1 cellular context compared by ENCODE assay signal in genomic region chr13:20901668-20902437, GRCh38.
TF ChIP-seq lines count a peak whose summit lies in the region.

No MANE protein-coding gene starts in this region.

TF ChIP-seq in HepG2, 621 proteins besides CTCF, POLR2A, EP300 and RAD21 (continued from another document and continues in another):
- TF ChIP-seq, protein P1, sequence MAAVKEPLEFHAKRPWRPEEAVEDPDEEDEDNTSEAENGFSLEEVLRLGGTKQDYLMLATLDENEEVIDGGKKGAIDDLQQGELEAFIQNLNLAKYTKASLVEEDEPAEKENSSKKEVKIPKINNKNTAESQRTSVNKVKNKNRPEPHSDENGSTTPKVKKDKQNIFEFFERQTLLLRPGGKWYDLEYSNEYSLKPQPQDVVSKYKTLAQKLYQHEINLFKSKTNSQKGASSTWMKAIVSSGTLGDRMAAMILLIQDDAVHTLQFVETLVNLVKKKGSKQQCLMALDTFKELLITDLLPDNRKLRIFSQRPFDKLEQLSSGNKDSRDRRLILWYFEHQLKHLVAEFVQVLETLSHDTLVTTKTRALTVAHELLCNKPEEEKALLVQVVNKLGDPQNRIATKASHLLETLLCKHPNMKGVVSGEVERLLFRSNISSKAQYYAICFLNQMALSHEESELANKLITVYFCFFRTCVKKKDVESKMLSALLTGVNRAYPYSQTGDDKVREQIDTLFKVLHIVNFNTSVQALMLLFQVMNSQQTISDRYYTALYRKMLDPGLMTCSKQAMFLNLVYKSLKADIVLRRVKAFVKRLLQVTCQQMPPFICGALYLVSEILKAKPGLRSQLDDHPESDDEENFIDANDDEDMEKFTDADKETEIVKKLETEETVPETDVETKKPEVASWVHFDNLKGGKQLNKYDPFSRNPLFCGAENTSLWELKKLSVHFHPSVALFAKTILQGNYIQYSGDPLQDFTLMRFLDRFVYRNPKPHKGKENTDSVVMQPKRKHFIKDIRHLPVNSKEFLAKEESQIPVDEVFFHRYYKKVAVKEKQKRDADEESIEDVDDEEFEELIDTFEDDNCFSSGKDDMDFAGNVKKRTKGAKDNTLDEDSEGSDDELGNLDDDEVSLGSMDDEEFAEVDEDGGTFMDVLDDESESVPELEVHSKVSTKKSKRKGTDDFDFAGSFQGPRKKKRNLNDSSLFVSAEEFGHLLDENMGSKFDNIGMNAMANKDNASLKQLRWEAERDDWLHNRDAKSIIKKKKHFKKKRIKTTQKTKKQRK (IDR thresholded peaks at IDR 0.05; ENCODE audit: low read length), result no peak
- TF ChIP-seq, protein P2, sequence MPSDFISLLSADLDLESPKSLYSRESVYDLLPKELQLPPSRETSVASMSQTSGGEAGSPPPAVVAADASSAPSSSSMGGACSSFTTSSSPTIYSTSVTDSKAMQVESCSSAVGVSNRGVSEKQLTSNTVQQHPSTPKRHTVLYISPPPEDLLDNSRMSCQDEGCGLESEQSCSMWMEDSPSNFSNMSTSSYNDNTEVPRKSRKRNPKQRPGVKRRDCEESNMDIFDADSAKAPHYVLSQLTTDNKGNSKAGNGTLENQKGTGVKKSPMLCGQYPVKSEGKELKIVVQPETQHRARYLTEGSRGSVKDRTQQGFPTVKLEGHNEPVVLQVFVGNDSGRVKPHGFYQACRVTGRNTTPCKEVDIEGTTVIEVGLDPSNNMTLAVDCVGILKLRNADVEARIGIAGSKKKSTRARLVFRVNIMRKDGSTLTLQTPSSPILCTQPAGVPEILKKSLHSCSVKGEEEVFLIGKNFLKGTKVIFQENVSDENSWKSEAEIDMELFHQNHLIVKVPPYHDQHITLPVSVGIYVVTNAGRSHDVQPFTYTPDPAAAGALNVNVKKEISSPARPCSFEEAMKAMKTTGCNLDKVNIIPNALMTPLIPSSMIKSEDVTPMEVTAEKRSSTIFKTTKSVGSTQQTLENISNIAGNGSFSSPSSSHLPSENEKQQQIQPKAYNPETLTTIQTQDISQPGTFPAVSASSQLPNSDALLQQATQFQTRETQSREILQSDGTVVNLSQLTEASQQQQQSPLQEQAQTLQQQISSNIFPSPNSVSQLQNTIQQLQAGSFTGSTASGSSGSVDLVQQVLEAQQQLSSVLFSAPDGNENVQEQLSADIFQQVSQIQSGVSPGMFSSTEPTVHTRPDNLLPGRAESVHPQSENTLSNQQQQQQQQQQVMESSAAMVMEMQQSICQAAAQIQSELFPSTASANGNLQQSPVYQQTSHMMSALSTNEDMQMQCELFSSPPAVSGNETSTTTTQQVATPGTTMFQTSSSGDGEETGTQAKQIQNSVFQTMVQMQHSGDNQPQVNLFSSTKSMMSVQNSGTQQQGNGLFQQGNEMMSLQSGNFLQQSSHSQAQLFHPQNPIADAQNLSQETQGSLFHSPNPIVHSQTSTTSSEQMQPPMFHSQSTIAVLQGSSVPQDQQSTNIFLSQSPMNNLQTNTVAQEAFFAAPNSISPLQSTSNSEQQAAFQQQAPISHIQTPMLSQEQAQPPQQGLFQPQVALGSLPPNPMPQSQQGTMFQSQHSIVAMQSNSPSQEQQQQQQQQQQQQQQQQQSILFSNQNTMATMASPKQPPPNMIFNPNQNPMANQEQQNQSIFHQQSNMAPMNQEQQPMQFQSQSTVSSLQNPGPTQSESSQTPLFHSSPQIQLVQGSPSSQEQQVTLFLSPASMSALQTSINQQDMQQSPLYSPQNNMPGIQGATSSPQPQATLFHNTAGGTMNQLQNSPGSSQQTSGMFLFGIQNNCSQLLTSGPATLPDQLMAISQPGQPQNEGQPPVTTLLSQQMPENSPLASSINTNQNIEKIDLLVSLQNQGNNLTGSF (CRISPR knock-in tag; IDR thresholded peaks at IDR 0.05), result peak; percentile 63; the same call in 1 of the 2 replicates
- TF ChIP-seq KLF12 (CRISPR knock-in tag; IDR thresholded peaks at IDR 0.05; ENCODE audit: borderline replicate concordance) (0 out of 2 replicates have a peak, but pooled peaks have one; percentile 36), MAFF (IDR thresholded peaks at IDR 0.05; ENCODE audit: low read depth, low read length) (peak; percentile 61), ZBTB20 (CRISPR knock-in tag; IDR thresholded peaks at IDR 0.05; ENCODE audit: borderline replicate concordance, low read depth) (no peak), ZNF724P (CRISPR knock-in tag; IDR thresholded peaks at IDR 0.05; ENCODE audit: borderline replicate concordance) (0 out of 2 replicates have a peak, but pooled peaks have one; percentile 4), DBP (CRISPR knock-in tag; IDR thresholded peaks at IDR 0.05; ENCODE audit: not compliant biosample characterization) (peak; percentile 54), ARID4A (CRISPR knock-in tag; IDR thresholded peaks at IDR 0.05; ENCODE audit: borderline replicate concordance) (peak; percentile 88; the same call in 1 of the 2 replicates), SIN3A (IDR thresholded peaks at IDR 0.05; ENCODE audit: borderline replicate concordance, low read depth, low read length) (peak; percentile 84), DNMT1 (CRISPR knock-in tag; IDR thresholded peaks at IDR 0.05) (no peak), RBM39 (IDR thresholded peaks at IDR 0.05; ENCODE audit: low read depth, low read length, poor library complexity, severe bottlenecking) (no peak), SUZ12 (IDR thresholded peaks at IDR 0.05; ENCODE audit: low read depth, low read length) (no peak), MBNL3 (CRISPR knock-in tag; conservative IDR thresholded peaks at IDR 0.05) (no peak), IKZF1 (IDR thresholded peaks at IDR 0.05) (no peak), ZNF446 (CRISPR knock-in tag; IDR thresholded peaks at IDR 0.05) (no peak), NBN (conservative IDR thresholded peaks at IDR 0.05) (no peak), SRF (IDR thresholded peaks at IDR 0.05; ENCODE audit: low read depth, low read length) (no peak), MED13 (CRISPR knock-in tag; IDR thresholded peaks at IDR 0.05) (no peak), ZNF367 (CRISPR knock-in tag; IDR thresholded peaks at IDR 0.05; ENCODE audit: borderline replicate concordance) (no peak), JDP2 (CRISPR knock-in tag; IDR thresholded peaks at IDR 0.05; ENCODE audit: borderline replicate concordance) (no peak), HHEX (CRISPR knock-in tag; IDR thresholded peaks at IDR 0.05) (no peak), KLF13 (CRISPR knock-in tag; IDR thresholded peaks at IDR 0.05) (no peak), HNRNPH1 (optimal IDR thresholded peaks at IDR 0.05; ENCODE audit: low read depth, low read length) (no peak), STAG1 (CRISPR knock-in tag; IDR thresholded peaks at IDR 0.05) (no peak; the same call in 1 of the 2 replicates), ZBTB7A (CRISPR knock-in tag; IDR thresholded peaks at IDR 0.05) (no peak), XRCC5 (optimal IDR thresholded peaks at IDR 0.05; ENCODE audit: low read length) (no peak), ZBTB4 (CRISPR knock-in tag; IDR thresholded peaks at IDR 0.05; ENCODE audit: borderline replicate concordance) (no peak)
- TF ChIP-seq, protein P3, sequence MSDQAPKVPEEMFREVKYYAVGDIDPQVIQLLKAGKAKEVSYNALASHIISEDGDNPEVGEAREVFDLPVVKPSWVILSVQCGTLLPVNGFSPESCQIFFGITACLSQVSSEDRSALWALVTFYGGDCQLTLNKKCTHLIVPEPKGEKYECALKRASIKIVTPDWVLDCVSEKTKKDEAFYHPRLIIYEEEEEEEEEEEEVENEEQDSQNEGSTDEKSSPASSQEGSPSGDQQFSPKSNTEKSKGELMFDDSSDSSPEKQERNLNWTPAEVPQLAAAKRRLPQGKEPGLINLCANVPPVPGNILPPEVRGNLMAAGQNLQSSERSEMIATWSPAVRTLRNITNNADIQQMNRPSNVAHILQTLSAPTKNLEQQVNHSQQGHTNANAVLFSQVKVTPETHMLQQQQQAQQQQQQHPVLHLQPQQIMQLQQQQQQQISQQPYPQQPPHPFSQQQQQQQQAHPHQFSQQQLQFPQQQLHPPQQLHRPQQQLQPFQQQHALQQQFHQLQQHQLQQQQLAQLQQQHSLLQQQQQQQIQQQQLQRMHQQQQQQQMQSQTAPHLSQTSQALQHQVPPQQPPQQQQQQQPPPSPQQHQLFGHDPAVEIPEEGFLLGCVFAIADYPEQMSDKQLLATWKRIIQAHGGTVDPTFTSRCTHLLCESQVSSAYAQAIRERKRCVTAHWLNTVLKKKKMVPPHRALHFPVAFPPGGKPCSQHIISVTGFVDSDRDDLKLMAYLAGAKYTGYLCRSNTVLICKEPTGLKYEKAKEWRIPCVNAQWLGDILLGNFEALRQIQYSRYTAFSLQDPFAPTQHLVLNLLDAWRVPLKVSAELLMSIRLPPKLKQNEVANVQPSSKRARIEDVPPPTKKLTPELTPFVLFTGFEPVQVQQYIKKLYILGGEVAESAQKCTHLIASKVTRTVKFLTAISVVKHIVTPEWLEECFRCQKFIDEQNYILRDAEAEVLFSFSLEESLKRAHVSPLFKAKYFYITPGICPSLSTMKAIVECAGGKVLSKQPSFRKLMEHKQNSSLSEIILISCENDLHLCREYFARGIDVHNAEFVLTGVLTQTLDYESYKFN (CRISPR knock-in tag; conservative IDR thresholded peaks at IDR 0.05), result no peak
- TF ChIP-seq, protein P4, sequence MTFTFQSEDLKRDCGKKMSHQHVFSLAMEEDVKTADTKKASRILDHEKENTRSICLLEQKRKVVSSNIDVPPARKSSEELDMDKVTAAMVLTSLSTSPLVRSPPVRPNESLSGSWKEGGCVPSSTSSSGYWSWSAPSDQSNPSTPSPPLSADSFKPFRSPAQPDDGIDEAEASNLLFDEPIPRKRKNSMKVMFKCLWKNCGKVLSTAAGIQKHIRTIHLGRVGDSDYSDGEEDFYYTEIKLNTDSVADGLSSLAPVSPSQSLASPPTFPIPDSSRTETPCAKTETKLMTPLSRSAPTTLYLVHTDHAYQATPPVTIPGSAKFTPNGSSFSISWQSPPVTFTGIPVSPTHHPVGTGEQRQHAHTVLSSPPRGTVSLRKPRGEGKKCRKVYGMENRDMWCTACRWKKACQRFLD (CRISPR knock-in tag; IDR thresholded peaks at IDR 0.05; ENCODE audit: borderline replicate concordance), result no peak
- TF ChIP-seq, protein P5, sequence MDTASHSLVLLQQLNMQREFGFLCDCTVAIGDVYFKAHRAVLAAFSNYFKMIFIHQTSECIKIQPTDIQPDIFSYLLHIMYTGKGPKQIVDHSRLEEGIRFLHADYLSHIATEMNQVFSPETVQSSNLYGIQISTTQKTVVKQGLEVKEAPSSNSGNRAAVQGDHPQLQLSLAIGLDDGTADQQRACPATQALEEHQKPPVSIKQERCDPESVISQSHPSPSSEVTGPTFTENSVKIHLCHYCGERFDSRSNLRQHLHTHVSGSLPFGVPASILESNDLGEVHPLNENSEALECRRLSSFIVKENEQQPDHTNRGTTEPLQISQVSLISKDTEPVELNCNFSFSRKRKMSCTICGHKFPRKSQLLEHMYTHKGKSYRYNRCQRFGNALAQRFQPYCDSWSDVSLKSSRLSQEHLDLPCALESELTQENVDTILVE (CRISPR knock-in tag; IDR thresholded peaks at IDR 0.05), result no peak
- TF ChIP-seq, protein P6, sequence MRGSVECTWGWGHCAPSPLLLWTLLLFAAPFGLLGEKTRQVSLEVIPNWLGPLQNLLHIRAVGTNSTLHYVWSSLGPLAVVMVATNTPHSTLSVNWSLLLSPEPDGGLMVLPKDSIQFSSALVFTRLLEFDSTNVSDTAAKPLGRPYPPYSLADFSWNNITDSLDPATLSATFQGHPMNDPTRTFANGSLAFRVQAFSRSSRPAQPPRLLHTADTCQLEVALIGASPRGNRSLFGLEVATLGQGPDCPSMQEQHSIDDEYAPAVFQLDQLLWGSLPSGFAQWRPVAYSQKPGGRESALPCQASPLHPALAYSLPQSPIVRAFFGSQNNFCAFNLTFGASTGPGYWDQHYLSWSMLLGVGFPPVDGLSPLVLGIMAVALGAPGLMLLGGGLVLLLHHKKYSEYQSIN (CRISPR knock-in tag; IDR thresholded peaks at IDR 0.05; ENCODE audit: borderline replicate concordance), result no peak
